12 cellular contexts compared by ENCODE assay signal in the genomic region with DNA sequence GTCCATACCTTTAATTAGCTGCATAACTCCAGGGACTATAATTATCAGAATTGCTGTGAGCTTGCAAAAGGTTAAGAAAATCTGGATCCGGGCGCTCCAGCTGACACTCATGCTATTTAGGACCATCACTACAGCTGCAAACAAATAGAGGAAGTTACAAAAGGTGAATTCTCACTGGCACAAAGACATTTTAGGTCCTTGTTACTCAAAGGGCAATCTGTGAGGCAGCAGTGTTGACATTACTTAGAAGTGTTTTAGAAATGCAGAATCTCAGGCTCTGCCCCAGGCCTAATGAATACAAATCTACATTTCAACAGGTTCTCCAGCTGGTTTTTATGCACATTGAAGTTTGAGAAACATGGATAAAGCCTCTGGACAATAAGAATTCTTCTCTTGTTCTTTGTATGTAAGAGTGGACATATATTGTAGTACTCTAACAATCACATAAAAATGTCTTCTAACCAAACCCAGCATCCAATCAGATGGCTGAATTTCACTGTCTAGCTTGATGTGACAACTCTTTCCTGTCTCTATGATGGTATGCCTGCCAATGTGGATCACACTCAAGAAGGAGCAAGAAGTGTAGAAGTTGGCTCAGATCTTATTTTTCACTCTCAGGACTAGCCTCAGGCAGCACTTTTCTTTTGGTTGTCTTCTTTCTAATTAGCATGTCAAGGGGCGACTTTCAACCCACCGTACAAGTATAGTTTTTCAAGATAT. TPM values are rescaled to one million over a fixed set of nuclear protein-coding genes. Genes with fewer than 3 reads are reported as not detected.
DNase-seq lines count a peak whose midpoint lies in the region; ATAC-seq and TF ChIP-seq lines count a peak whose summit lies in the region.
"Had no signal": no experiment of that assay in that cellular context is flagged by ENCODE, and none has a peak within 500 bp of the region (broad histone marks: within the 10 kb centered on the region; RNA-seq: fewer than 3 reads in every experiment).

No MANE protein-coding gene starts in this region.

- peak overlapping the region; percentile 39 for H3K27ac ChIP-seq in endodermal cell (ENCODE audit: low read depth, low read length)

- no peak for TF ChIP-seq POLR2A in erythroblast (IDR thresholded peaks at IDR 0.05; ENCODE audit: low read length)

- H3K27me3 Mint-ChIP-seq in endodermal cell (ENCODE audit: insufficient read depth): no peaks in the 10 kb centered on the region

- 56 to 60% methylated on average over 3 to 4 of the region's 4 CpGs for WGBS in endodermal cell (ENCODE audit: insufficient coverage in 1 of 2, insufficient read length in 1 of 2), 2 experiments

- no peaks in the 10 kb centered on the region for H3K9me3 ChIP-seq in HAP-1
- H3K9me3 ChIP-seq in endodermal cell (ENCODE audit: control insufficient read depth, low read length): no peaks in the 10 kb centered on the region

- peak; percentile 60 for ATAC-seq in GM18517 (IDR thresholded peaks at IDR 0.05; ENCODE audit: unreplicated experiment)
- ATAC-seq: Panc1 had no signal

- peaks cover 34% of the 10 kb centered on the region for H3K4me1 Mint-ChIP-seq in endodermal cell

- H3K4me3 Mint-ChIP-seq in endodermal cell: no peak overlapping the region
- H3K4me3 Mint-ChIP-seq: mesothelial cell of epicardium had no signal

- TF ChIP-seq CTCF in endodermal cell (conservative IDR thresholded peaks at IDR 0.05): no peak

- in situ Hi-C loops in HAP-1 (cut with MboI; ENCODE audit: low sequenced_read_pairs): no loop called here

- H3K27ac Mint-ChIP-seq in endodermal cell: peak overlapping the region; percentile 63
- H3K27ac Mint-ChIP-seq: mesothelial cell of epicardium had no signal

- no peaks in the 10 kb centered on the region for H3K27me3 ChIP-seq in HAP-1 (ENCODE audit: low read depth)
- no peaks in the 10 kb centered on the region for H3K27me3 ChIP-seq in endodermal cell (ENCODE audit: control insufficient read depth, insufficient read depth, low read length, poor library complexity, severe bottlenecking)

- DNase-seq in HAP-1 (ENCODE audit: low spot score in 2 of 2) (peak; percentile 76 to 99), NCI-H146 (lab: John Stamatoyannopoulos, UW) (peak; percentile 44), endodermal cell (no peak), cortex of kidney (lab: John Stamatoyannopoulos, UW) (no peak), erythroblast (lab: John Stamatoyannopoulos, UW) (no peak), putamen (ENCODE audit: low spot score) (no peak), NCI-H1092 (lab: John Stamatoyannopoulos, UW) (no peak)
- DNase-seq: DMS79 treated with DMSO at 0.1 percent for 48 hours, foreskin fibroblast had no signal

- no peaks in the 10 kb centered on the region for H3K9me3 Mint-ChIP-seq in endodermal cell
- H3K9me3 Mint-ChIP-seq: mesothelial cell of epicardium had no signal

- H3K36me3 Mint-ChIP-seq in endodermal cell (ENCODE audit: low read depth): peaks cover 2% of the 10 kb centered on the region

- no peak overlapping the region for H3K4me3 ChIP-seq in HAP-1
- H3K4me3 ChIP-seq in endodermal cell (ENCODE audit: low read length): no peak overlapping the region

- peaks cover 73% of the 10 kb centered on the region for H3K4me1 ChIP-seq in HAP-1
- H3K4me1 ChIP-seq in endodermal cell (ENCODE audit: control insufficient read depth, insufficient read depth, low read length): peaks cover 3% of the 10 kb centered on the region

- no peak overlapping the region for H3K9ac ChIP-seq in endodermal cell (ENCODE audit: extremely low read depth, low read length, poor library complexity, severe bottlenecking)

- H3K36me3 ChIP-seq in HAP-1 (replicated peaks): peaks cover 33% of the 10 kb centered on the region
- no peaks in the 10 kb centered on the region for H3K36me3 ChIP-seq in endodermal cell (ENCODE audit: control insufficient read depth, insufficient read depth, low read length)

RNA-seq across cellular contexts. Expression of a gene that starts 18.8 kb away (rescaled TPM):
- total RNA-seq in endodermal cell: 1 to 10 TPM; 4.6 to 5.4 TPM
- polyA plus RNA-seq in endodermal cell (2013, experiment 1 of 2): 14.1 TPM
- polyA plus RNA-seq in endodermal cell (2013, experiment 2 of 2): 10.6 TPM

Comparison
In these comparisons a context has a peak if more than half of its experiments do, and no peak if none do; other contexts are left out.
1. DNase-seq: peak in HAP-1 (2 of 2) and NCI-H146 (single experiment); none in endodermal cell (single experiment), cortex of kidney (single experiment), erythroblast (0 of 2), putamen (single experiment) and NCI-H1092 (single experiment).